ENCODE assay signal across 24 cellular contexts in the genomic region with DNA sequence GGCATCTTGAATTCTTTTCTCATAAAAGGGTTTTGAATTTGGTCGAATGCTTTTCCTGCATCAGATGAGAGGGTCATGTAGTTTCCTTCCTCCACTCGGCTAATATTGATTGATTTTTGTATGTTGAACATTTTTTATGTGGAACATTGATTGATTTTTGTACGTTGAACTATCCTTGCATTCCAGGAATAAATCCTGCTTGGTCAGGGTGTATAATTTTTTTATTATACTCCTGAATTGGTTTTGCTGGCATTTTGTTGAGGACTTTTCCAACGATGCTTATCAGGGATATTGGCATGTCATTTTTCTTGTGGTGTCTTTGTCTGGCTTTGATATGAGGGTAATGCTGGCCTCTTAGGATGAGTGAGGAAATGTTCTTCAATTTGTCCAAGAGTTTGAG.
"Had no signal": no experiment of that assay in that cellular context is flagged by ENCODE, and none has a peak within 500 bp of the region (broad histone marks: within the 10 kb centered on the region; RNA-seq: fewer than 3 reads in every experiment).

No MANE protein-coding gene starts in this region.

- ATAC-seq: effector memory CD8-positive, alpha-beta T cell; gastrocnemius medialis; heart left ventricle; left lobe of liver; mucosa of descending colon; natural killer cell treated with Interleukin-12 subunit alpha and Interleukin-12 subunit beta and Interleukin-15 and Interleukin-18, amount 100 ng/mL, for 72 hours; right lobe of liver; stimulated activated naive CD8-positive, alpha-beta T cell treated with anti-CD3 and anti-CD28 coated beads, Interleukin-15, amount 100 ng/mL, for 72 hours; upper lobe of right lung had no signal

- H3K4me1 ChIP-seq: parathyroid adenoma, right lobe of liver, suprapubic skin, transverse colon, upper lobe of right lung, uterus had no signal

- H3K27me3 ChIP-seq: gastrocnemius medialis, heart left ventricle, hepatocyte, neutrophil, right lobe of liver, suprapubic skin, transverse colon, upper lobe of right lung, uterus had no signal

- H3K4me3 ChIP-seq: gastrocnemius medialis, heart left ventricle, hepatocyte, lung, mucosa of descending colon, right lobe of liver, suprapubic skin, transverse colon, upper lobe of right lung, uterus had no signal

- H2AFZ ChIP-seq: hepatocyte, parathyroid adenoma had no signal

- H3K36me3 ChIP-seq: uterus had no signal

- H3K79me2 ChIP-seq: hepatocyte, parathyroid adenoma had no signal

- H3K4me2 ChIP-seq: hepatocyte had no signal

- FAIRE-seq: endometrium, kidney, small intestine had no signal

- DNase-seq: cortex of kidney; effector memory CD8-positive, alpha-beta T cell; gastrocnemius medialis; heart left ventricle; kidney; mucosa of descending colon; naive B cell; right lobe of liver; small intestine; stimulated activated CD4-positive, alpha-beta T cell treated with anti-CD3 and anti-CD28 coated beads, Interleukin-15, amount 100 ng/mL, for 24 hours; stimulated activated CD4-positive, alpha-beta T cell treated with anti-CD3 and anti-CD28 coated beads, Interleukin-2, amount 100 ng/mL, for 48 hours; stimulated activated naive CD4-positive, alpha-beta T cell; stimulated activated naive CD8-positive, alpha-beta T cell treated with anti-CD3 and anti-CD28 coated beads, Interleukin-15, amount 100 ng/mL, for 72 hours; transverse colon; upper lobe of right lung; uterus had no signal

- H3K9me3 ChIP-seq: gastrocnemius medialis, neutrophil, right lobe of liver, upper lobe of right lung had no signal

- H3K27ac ChIP-seq: gastrocnemius medialis, heart left ventricle, hepatocyte, neutrophil, parathyroid adenoma, right lobe of liver, suprapubic skin, transverse colon, upper lobe of right lung, uterus had no signal
